In genomic region chr13:23081901-23082300, GRCh38 we compare ENCODE assay signal across 25 cellular contexts.
"Had no signal": no experiment of that assay in that cellular context is flagged by ENCODE, and none has a peak within 500 bp of the region (broad histone marks: within the 10 kb centered on the region; RNA-seq: fewer than 3 reads in every experiment).

No MANE protein-coding gene starts in this region.

- H3K9me3 Mint-ChIP-seq: mesothelial cell of epicardium, type B pancreatic cell had no signal

- H3K4me3 Mint-ChIP-seq: dendritic cell treated with granulocyte-macrophage colony-stimulating factor and Interleukin-4, amounts not matched to agents 40 ng/mL and 50 ng/mL, for 4 days; mesothelial cell of epicardium; naive thymus-derived CD4-positive, alpha-beta T cell; type B pancreatic cell had no signal

- H3K36me3 Mint-ChIP-seq: mesothelial cell of epicardium, type B pancreatic cell had no signal

- DNase-seq: activated CD4-positive, alpha-beta T cell treated with anti-CD3 and anti-CD28 coated beads for 48 hours; activated CD4-positive, alpha-beta T cell treated with anti-CD3 and anti-CD28 coated beads, Interleukin-2, amount 50 U/mL, for 48 hours; activated CD8-positive, alpha-beta memory T cell treated with anti-CD3 and anti-CD28 coated beads for 24 hours; activated gamma-delta T cell; activated naive CD4-positive, alpha-beta T cell treated with anti-CD3 and anti-CD28 coated beads, Interleukin-2, amount 50 U/mL, for 16 hours; central memory CD4-positive, alpha-beta T cell; effector CD4-positive, alpha-beta T cell; esophagus squamous epithelium; left cardiac atrium; left ventricle myocardium superior; naive thymus-derived CD4-positive, alpha-beta T cell; right lobe of liver; stimulated activated CD4-positive, alpha-beta T cell treated with anti-CD3 and anti-CD28 coated beads, Interleukin-12 subunit alpha, Interleukin-12 subunit beta, amount 100 ng/mL, for 4 hours; stimulated activated CD4-positive, alpha-beta T cell treated with anti-CD3 and anti-CD28 coated beads, Interleukin-4, amount 100 ng/mL, for 1 hour; stimulated activated naive CD8-positive, alpha-beta T cell treated with anti-CD3 and anti-CD28 coated beads, Interleukin-15, Interleukin-2, amounts not matched to agents 100 U/mL and 50 U/mL, for 24 hours; T-helper 9 cell; uterus had no signal

- H3K4me1 Mint-ChIP-seq: mesothelial cell of epicardium had no signal

- H3K27ac Mint-ChIP-seq: dendritic cell treated with granulocyte-macrophage colony-stimulating factor and Interleukin-4, amounts not matched to agents 40 ng/mL and 50 ng/mL, for 4 days; mesothelial cell of epicardium; type B pancreatic cell had no signal

- H3K27ac ChIP-seq: breast epithelium, esophagus squamous epithelium, gastroesophageal sphincter, hepatocyte, right lobe of liver, thoracic aorta, uterus, VCaP had no signal

- H3K27me3 ChIP-seq: breast epithelium, esophagus squamous epithelium, gastroesophageal sphincter, hepatocyte, right lobe of liver, uterus had no signal

- ATAC-seq: gastroesophageal sphincter; left cardiac atrium; left ventricle myocardium superior; naive thymus-derived CD4-positive, alpha-beta T cell; right lobe of liver; stimulated activated naive CD8-positive, alpha-beta T cell treated with anti-CD3 and anti-CD28 coated beads, Interleukin-15, Interleukin-2, amounts not matched to agents 100 U/mL and 50 U/mL, for 24 hours had no signal

- H3K4me3 ChIP-seq: breast epithelium, esophagus squamous epithelium, gastroesophageal sphincter, hepatocyte, right lobe of liver, thoracic aorta, uterus had no signal

- H3K27me3 Mint-ChIP-seq: dendritic cell treated with granulocyte-macrophage colony-stimulating factor and Interleukin-4, amounts not matched to agents 40 ng/mL and 50 ng/mL, for 4 days; type B pancreatic cell had no signal
